Comparison of ENCODE assay signal across 14 cellular contexts in genomic region chr9:4507306-4507705, GRCh38. TPM values are rescaled to one million over a fixed set of nuclear protein-coding genes. Genes with fewer than 3 reads are reported as not detected.
A peak's percentile ranks its signal among the peaks of the same experiment; 100 is the strongest.
DNase-seq lines count a peak whose midpoint lies in the region; ATAC-seq and TF ChIP-seq lines count a peak whose summit lies in the region.
"Had no signal": no experiment of that assay in that cellular context is flagged by ENCODE, and none has a peak within 500 bp of the region (broad histone marks: within the 10 kb centered on the region; RNA-seq: fewer than 3 reads in every experiment).

No MANE protein-coding gene starts in this region.

- no peaks in the 10 kb centered on the region for H3K36me3 ChIP-seq in upper lobe of right lung
- H3K36me3 ChIP-seq: BLaER1 had no signal

- H3K9me3 ChIP-seq in upper lobe of right lung = no peaks in the 10 kb centered on the region
- H3K9me3 ChIP-seq: BLaER1 had no signal

- H3K4me3 ChIP-seq in choroid plexus epithelial cell (ENCODE audit: low read depth, low read length) (no peak overlapping the region), upper lobe of right lung (no peak overlapping the region)
- H3K4me3 ChIP-seq: BLaER1 had no signal

- peak; percentile 28 for ATAC-seq in upper lobe of right lung
- ATAC-seq in GM21717 (IDR thresholded peaks at IDR 0.05; ENCODE audit: unreplicated experiment) = no peak
- ATAC-seq: Panc1 had no signal

- DNase-seq in GM03348 (ENCODE audit: low spot score) (peak; percentile 12), choroid plexus epithelial cell (ENCODE audit: low read depth) (peak; percentile 58), kidney tubule cell (ENCODE audit: low spot score) (peak; percentile 38), upper lobe of right lung (no peak), RKO (ENCODE audit: low spot score) (no peak), DMS79 treated with DMSO at 0.1 percent for 48 hours (lab: John Stamatoyannopoulos, UW) (no peak)
- DNase-seq: Kasumi-1, NCI-H187 treated with DMSO at 0.1 percent for 48 hours, NCI-H2171 treated with DMSO at 0.1 percent for 48 hours, NCI-H510A treated with DMSO at 0.1 percent for 48 hours, SIG-M5 had no signal

- H3K27ac ChIP-seq in upper lobe of right lung = no peak overlapping the region
- H3K27ac ChIP-seq: BLaER1 had no signal

- H3K27me3 ChIP-seq in upper lobe of right lung = no peaks in the 10 kb centered on the region
- H3K27me3 ChIP-seq: BLaER1 had no signal

- TF ChIP-seq CTCF in choroid plexus epithelial cell (conservative IDR thresholded peaks at IDR 0.05; ENCODE audit: low read depth, low read length) (no peak), upper lobe of right lung (IDR thresholded peaks at IDR 0.05) (no peak)

- intact Hi-C loops in upper lobe of right lung (cut with DNase I) = no loop called here

- H3K4me1 ChIP-seq in upper lobe of right lung = no peaks in the 10 kb centered on the region
- H3K4me1 ChIP-seq: BLaER1 had no signal

RNA-seq across cellular contexts. Expression of gene SLC1A1, which starts 17.0 kb away (rescaled TPM):
- 52.7 TPM for total RNA-seq in upper lobe of right lung

Comparison
In these comparisons a context has a peak if more than half of its experiments do, and no peak if none do; other contexts are left out.
1. DNase-seq: peak in GM03348 (single experiment), choroid plexus epithelial cell (single experiment) and kidney tubule cell (single experiment); none in upper lobe of right lung (single experiment), RKO (single experiment) and DMS79 treated with DMSO at 0.1 percent for 48 hours (single experiment).